8 cellular contexts compared by ENCODE assay signal in the genomic region with DNA sequence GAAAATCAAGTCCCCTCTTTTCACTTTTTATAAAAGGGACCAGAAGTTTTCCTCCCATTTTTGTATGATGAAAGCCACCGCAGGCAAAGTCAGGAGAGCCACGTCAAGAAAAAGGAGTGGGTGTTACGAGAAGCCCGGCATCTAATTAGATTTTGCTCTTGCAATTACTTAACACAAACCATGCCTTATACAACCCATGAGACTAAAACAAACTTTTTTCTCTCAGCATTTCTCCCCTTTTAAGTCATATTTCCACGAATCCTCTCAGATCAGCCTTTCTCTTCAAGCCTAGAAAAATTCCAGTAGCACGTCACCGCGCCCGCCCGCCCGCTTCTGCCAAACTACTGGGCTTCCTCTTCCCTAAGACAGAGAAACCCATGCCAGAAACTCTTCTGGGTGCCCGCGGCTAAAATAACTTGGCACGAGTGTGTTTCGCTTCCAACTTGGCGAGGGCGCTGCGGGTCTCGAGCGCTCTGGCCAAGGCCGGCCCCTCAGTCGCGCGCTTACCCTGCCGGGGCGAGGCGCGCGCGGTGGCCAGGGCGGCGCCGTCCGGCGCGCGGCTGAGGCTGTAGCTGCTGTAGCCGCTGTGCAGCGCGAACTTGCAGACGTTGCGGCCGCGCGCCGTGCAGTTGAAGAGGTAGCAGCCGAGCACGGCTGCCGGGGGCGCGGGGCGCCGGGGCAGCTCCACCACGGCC. TPM values are rescaled to one million over a fixed set of nuclear protein-coding genes. Genes with fewer than 3 reads are reported as not detected.
DNase-seq lines count a peak whose midpoint lies in the region; ATAC-seq and TF ChIP-seq lines count a peak whose summit lies in the region.

No MANE protein-coding gene starts in this region.

- no peaks in the 10 kb centered on the region for H3K9me3 Mint-ChIP-seq in activated naive CD8-positive, alpha-beta T cell treated with anti-CD3 and anti-CD28 coated beads, Interleukin-2, amount 50 U/mL, for 24 hours

- no peak for TF ChIP-seq POLR2A in Peyer's patch (IDR thresholded peaks at IDR 0.05)

- DNase-seq in C1 segment of cervical spinal cord (lab: John Stamatoyannopoulos, UW) (peak in 13 of 14 donors; percentile 29 to 84 (median 61)), Peyer's patch (peak; percentile 43 to 74 (median 74)), Right ventricle myocardium superior (peak; percentile 86), occipital lobe (lab: John Stamatoyannopoulos, UW) (peak; percentile 59)
- peak; percentile 40 for DNase-seq in activated naive CD8-positive, alpha-beta T cell treated with anti-CD3 and anti-CD28 coated beads, Interleukin-2, amount 50 U/mL, for 24 hours

- no peaks in the 10 kb centered on the region for H3K36me3 ChIP-seq in Peyer's patch

- intact Hi-C loops in Right ventricle myocardium superior (cut with DNase I), result no loop called here

- H3K27me3 Mint-ChIP-seq in activated naive CD8-positive, alpha-beta T cell treated with anti-CD3 and anti-CD28 coated beads, Interleukin-2, amount 50 U/mL, for 24 hours, result peaks cover 29% of the 10 kb centered on the region

- peaks cover 9% of the 10 kb centered on the region for H3K4me1 Mint-ChIP-seq in activated naive CD8-positive, alpha-beta T cell treated with anti-CD3 and anti-CD28 coated beads, Interleukin-2, amount 50 U/mL, for 24 hours

- peak overlapping the region; percentile 66 to 92 (median 77) for H3K4me3 ChIP-seq in Peyer's patch

- H3K9me3 ChIP-seq in Peyer's patch, result no peaks in the 10 kb centered on the region

- no peak overlapping the region for H3K27ac Mint-ChIP-seq in activated naive CD8-positive, alpha-beta T cell treated with anti-CD3 and anti-CD28 coated beads, Interleukin-2, amount 50 U/mL, for 24 hours

- no peak for TF ChIP-seq CTCF in Peyer's patch (IDR thresholded peaks at IDR 0.05)

- no peaks in the 10 kb centered on the region for H3K27me3 ChIP-seq in Peyer's patch

- H3K27ac ChIP-seq in Peyer's patch, result peak overlapping the region; percentile 77 to 99 (median 92)

- H3K4me3 Mint-ChIP-seq in activated naive CD8-positive, alpha-beta T cell treated with anti-CD3 and anti-CD28 coated beads, Interleukin-2, amount 50 U/mL, for 24 hours, result peak overlapping the region; percentile 79

- H3K4me1 ChIP-seq in Peyer's patch, result peaks cover 0 to 22% (median 10%) of the 10 kb centered on the region in 4 donors

- H3K36me3 Mint-ChIP-seq in activated naive CD8-positive, alpha-beta T cell treated with anti-CD3 and anti-CD28 coated beads, Interleukin-2, amount 50 U/mL, for 24 hours (ENCODE audit: low read depth), result no peaks in the 10 kb centered on the region

- ATAC-seq in GM19372 (IDR thresholded peaks at IDR 0.05; ENCODE audit: low read depth, unreplicated experiment), result peak; percentile 30
- peak; percentile 34 for ATAC-seq in HG03521 (IDR thresholded peaks at IDR 0.05; ENCODE audit: unreplicated experiment)
- peak; percentile 26 for ATAC-seq in activated naive CD8-positive, alpha-beta T cell treated with anti-CD3 and anti-CD28 coated beads, Interleukin-2, amount 50 U/mL, for 24 hours
- ATAC-seq in Right ventricle myocardium superior (ENCODE audit: poor library complexity), result peak; percentile 79
- ATAC-seq in GM21717 (IDR thresholded peaks at IDR 0.05; ENCODE audit: unreplicated experiment), result no peak

RNA-seq across cellular contexts. Expression of a gene that starts 1.1 kb away (rescaled TPM):
- total RNA-seq in Peyer's patch (10 to 100 TPM in 2 of 4 donors, 1 to 10 TPM in 2; 3.7 to 14.6 (median 11.0) TPM), Right ventricle myocardium superior (17.4 TPM), occipital lobe (35.2 TPM)

RNA-seq across cellular contexts. Expression of a gene that starts 34.9 kb away (rescaled TPM):
- not detected for total RNA-seq in Peyer's patch
- total RNA-seq in Right ventricle myocardium superior, result 0.48 TPM
- total RNA-seq in occipital lobe, result not detected

RNA-seq across cellular contexts. Expression of a gene that starts 59.9 kb away (rescaled TPM):
- total RNA-seq in Peyer's patch, result not detected
- not detected for total RNA-seq in Right ventricle myocardium superior
- not detected for total RNA-seq in occipital lobe
